Comparison of ENCODE assay signal across 1 cellular context in genomic region chr7:137948845-137949330, GRCh38.
A peak's percentile ranks its signal among the peaks of the same experiment; 100 is the strongest.
TF ChIP-seq lines count a peak whose summit lies in the region.

No MANE protein-coding gene starts in this region.

TF ChIP-seq in HepG2, 621 proteins besides CTCF, POLR2A, EP300 and RAD21 (continued from another document and continues in another):
- TF ChIP-seq CREM (IDR thresholded peaks at IDR 0.05) = peak; percentile 82
- TF ChIP-seq CREM (CRISPR knock-in tag; IDR thresholded peaks at IDR 0.05) = no peak
- no peak for TF ChIP-seq NBN (conservative IDR thresholded peaks at IDR 0.05)
- peak; percentile 58; the same call in 1 of the 2 replicates for TF ChIP-seq ZMYM3 (CRISPR knock-in tag; IDR thresholded peaks at IDR 0.05)
- TF ChIP-seq ZNF549 (CRISPR knock-in tag; IDR thresholded peaks at IDR 0.05) = no peak
- TF ChIP-seq, protein P1, sequence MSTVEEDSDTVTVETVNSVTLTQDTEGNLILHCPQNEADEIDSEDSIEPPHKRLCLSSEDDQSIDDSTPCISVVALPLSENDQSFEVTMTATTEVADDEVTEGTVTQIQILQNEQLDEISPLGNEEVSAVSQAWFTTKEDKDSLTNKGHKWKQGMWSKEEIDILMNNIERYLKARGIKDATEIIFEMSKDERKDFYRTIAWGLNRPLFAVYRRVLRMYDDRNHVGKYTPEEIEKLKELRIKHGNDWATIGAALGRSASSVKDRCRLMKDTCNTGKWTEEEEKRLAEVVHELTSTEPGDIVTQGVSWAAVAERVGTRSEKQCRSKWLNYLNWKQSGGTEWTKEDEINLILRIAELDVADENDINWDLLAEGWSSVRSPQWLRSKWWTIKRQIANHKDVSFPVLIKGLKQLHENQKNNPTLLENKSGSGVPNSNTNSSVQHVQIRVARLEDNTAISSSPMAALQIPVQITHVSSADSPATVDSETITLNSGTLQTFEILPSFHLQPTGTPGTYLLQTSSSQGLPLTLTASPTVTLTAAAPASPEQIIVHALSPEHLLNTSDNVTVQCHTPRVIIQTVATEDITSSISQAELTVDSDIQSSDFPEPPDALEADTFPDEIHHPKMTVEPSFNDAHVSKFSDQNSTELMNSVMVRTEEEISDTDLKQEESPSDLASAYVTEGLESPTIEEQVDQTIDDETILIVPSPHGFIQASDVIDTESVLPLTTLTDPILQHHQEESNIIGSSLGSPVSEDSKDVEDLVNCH (CRISPR knock-in tag; IDR thresholded peaks at IDR 0.05) = no peak
- no peak for TF ChIP-seq CAMTA2 (CRISPR knock-in tag; IDR thresholded peaks at IDR 0.05; ENCODE audit: borderline replicate concordance)
- no peak; the same call in 1 of the 2 replicates for TF ChIP-seq EHMT2 (IDR thresholded peaks at IDR 0.05; ENCODE audit: borderline replicate concordance, low read depth, low read length)
- no peak for TF ChIP-seq ZNF512 (CRISPR knock-in tag; IDR thresholded peaks at IDR 0.05)
- no peak for TF ChIP-seq TOPORS (CRISPR knock-in tag; IDR thresholded peaks at IDR 0.05)
- TF ChIP-seq ZNF572 (CRISPR knock-in tag; IDR thresholded peaks at IDR 0.05) = no peak
- TF ChIP-seq ZNF850 (CRISPR knock-in tag; conservative IDR thresholded peaks at IDR 0.05) = no peak
- no peak for TF ChIP-seq SUZ12 (IDR thresholded peaks at IDR 0.05; ENCODE audit: low read depth, low read length)
- no peak for TF ChIP-seq RFXANK (CRISPR knock-in tag; IDR thresholded peaks at IDR 0.05)
- no peak for TF ChIP-seq UBTF (CRISPR knock-in tag; IDR thresholded peaks at IDR 0.05)
- TF ChIP-seq, protein P2, sequence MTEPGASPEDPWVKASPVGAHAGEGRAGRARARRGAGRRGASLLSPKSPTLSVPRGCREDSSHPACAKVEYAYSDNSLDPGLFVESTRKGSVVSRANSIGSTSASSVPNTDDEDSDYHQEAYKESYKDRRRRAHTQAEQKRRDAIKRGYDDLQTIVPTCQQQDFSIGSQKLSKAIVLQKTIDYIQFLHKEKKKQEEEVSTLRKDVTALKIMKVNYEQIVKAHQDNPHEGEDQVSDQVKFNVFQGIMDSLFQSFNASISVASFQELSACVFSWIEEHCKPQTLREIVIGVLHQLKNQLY (CRISPR knock-in tag; IDR thresholded peaks at IDR 0.05) = peak; percentile 64; the same call in 1 of the 2 replicates
- TF ChIP-seq MED13 (CRISPR knock-in tag; IDR thresholded peaks at IDR 0.05) = peak; percentile 66; the same call in 1 of the 2 replicates
- TF ChIP-seq ZBTB3 (CRISPR knock-in tag; IDR thresholded peaks at IDR 0.05; ENCODE audit: borderline replicate concordance, low read depth) = no peak
- TF ChIP-seq HINFP (CRISPR knock-in tag; IDR thresholded peaks at IDR 0.05; ENCODE audit: low read depth) = no peak
- no peak for TF ChIP-seq ZNF431 (CRISPR knock-in tag; IDR thresholded peaks at IDR 0.05; ENCODE audit: borderline replicate concordance, low read depth)
- TF ChIP-seq, protein P3, sequence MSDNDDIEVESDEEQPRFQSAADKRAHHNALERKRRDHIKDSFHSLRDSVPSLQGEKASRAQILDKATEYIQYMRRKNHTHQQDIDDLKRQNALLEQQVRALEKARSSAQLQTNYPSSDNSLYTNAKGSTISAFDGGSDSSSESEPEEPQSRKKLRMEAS (IDR thresholded peaks at IDR 0.05) = peak; percentile 45
- TF ChIP-seq HNF1A (IDR thresholded peaks at IDR 0.05; ENCODE audit: low read depth) = peak; percentile 69
- TF ChIP-seq HNF1A (CRISPR knock-in tag; IDR thresholded peaks at IDR 0.05; ENCODE audit: borderline replicate concordance) = peak; percentile 50; the same call in 1 of the 2 replicates
- no peak for TF ChIP-seq ZNF543 (CRISPR knock-in tag; IDR thresholded peaks at IDR 0.05)
- TF ChIP-seq PCBP2 (optimal IDR thresholded peaks at IDR 0.05; ENCODE audit: low read depth, low read length, poor library complexity, severe bottlenecking) = no peak
- TF ChIP-seq ZBTB1 (CRISPR knock-in tag; IDR thresholded peaks at IDR 0.05; ENCODE audit: borderline replicate concordance) = no peak
- no peak for TF ChIP-seq ZNF12 (CRISPR knock-in tag; IDR thresholded peaks at IDR 0.05)
- TF ChIP-seq NFYB (CRISPR knock-in tag; IDR thresholded peaks at IDR 0.05) = no peak
- no peak for TF ChIP-seq ZNF782 (CRISPR knock-in tag; IDR thresholded peaks at IDR 0.05; ENCODE audit: borderline replicate concordance)
- peak; percentile 75; the same call in 1 of the 2 replicates for TF ChIP-seq MIXL1 (CRISPR knock-in tag; IDR thresholded peaks at IDR 0.05)
- TF ChIP-seq, protein P4, sequence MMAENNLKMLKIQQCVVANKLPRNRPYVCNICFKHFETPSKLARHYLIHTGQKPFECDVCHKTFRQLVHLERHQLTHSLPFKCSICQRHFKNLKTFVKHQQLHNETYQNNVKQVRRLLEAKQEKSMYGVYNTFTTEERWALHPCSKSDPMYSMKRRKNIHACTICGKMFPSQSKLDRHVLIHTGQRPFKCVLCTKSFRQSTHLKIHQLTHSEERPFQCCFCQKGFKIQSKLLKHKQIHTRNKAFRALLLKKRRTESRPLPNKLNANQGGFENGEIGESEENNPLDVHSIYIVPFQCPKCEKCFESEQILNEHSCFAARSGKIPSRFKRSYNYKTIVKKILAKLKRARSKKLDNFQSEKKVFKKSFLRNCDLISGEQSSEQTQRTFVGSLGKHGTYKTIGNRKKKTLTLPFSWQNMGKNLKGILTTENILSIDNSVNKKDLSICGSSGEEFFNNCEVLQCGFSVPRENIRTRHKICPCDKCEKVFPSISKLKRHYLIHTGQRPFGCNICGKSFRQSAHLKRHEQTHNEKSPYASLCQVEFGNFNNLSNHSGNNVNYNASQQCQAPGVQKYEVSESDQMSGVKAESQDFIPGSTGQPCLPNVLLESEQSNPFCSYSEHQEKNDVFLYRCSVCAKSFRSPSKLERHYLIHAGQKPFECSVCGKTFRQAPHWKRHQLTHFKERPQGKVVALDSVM (CRISPR knock-in tag; IDR thresholded peaks at IDR 0.05) = no peak
- TF ChIP-seq NFYC (CRISPR knock-in tag; IDR thresholded peaks at IDR 0.05) = no peak
- no peak for TF ChIP-seq SP140L (CRISPR knock-in tag; IDR thresholded peaks at IDR 0.05; ENCODE audit: borderline replicate concordance)
- TF ChIP-seq BCL6 (CRISPR knock-in tag; IDR thresholded peaks at IDR 0.05) = peak; percentile 85
- TF ChIP-seq TMF1 (CRISPR knock-in tag; IDR thresholded peaks at IDR 0.05; ENCODE audit: low read depth) = no peak
- TF ChIP-seq AGO1 (IDR thresholded peaks at IDR 0.05; ENCODE audit: low read depth, low read length, poor library complexity, severe bottlenecking) = no peak
- TF ChIP-seq, protein P5, sequence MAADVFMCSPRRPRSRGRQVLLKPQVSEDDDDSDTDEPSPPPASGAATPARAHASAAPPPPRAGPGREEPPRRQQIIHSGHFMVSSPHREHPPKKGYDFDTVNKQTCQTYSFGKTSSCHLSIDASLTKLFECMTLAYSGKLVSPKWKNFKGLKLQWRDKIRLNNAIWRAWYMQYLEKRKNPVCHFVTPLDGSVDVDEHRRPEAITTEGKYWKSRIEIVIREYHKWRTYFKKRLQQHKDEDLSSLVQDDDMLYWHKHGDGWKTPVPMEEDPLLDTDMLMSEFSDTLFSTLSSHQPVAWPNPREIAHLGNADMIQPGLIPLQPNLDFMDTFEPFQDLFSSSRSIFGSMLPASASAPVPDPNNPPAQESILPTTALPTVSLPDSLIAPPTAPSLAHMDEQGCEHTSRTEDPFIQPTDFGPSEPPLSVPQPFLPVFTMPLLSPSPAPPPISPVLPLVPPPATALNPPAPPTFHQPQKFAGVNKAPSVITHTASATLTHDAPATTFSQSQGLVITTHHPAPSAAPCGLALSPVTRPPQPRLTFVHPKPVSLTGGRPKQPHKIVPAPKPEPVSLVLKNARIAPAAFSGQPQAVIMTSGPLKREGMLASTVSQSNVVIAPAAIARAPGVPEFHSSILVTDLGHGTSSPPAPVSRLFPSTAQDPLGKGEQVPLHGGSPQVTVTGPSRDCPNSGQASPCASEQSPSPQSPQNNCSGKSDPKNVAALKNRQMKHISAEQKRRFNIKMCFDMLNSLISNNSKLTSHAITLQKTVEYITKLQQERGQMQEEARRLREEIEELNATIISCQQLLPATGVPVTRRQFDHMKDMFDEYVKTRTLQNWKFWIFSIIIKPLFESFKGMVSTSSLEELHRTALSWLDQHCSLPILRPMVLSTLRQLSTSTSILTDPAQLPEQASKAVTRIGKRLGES (CRISPR knock-in tag; IDR thresholded peaks at IDR 0.05; ENCODE audit: borderline replicate concordance) = no peak
- TF ChIP-seq ZNF772 (CRISPR knock-in tag; IDR thresholded peaks at IDR 0.05) = no peak
- TF ChIP-seq ZNF33B (CRISPR knock-in tag; IDR thresholded peaks at IDR 0.05) = 0 out of 2 replicates have a peak, but pooled peaks have one; percentile 27
- no peak for TF ChIP-seq ZNF747 (CRISPR knock-in tag; IDR thresholded peaks at IDR 0.05; ENCODE audit: borderline replicate concordance)
- no peak for TF ChIP-seq MTF2 (CRISPR knock-in tag; IDR thresholded peaks at IDR 0.05; ENCODE audit: borderline replicate concordance)
- peak; percentile 90; the same call in 1 of the 2 replicates for TF ChIP-seq GATA4 (IDR thresholded peaks at IDR 0.05; ENCODE audit: borderline replicate concordance, low read depth)
- no peak for TF ChIP-seq MLLT10 (CRISPR knock-in tag; IDR thresholded peaks at IDR 0.05)
- TF ChIP-seq, protein P6, sequence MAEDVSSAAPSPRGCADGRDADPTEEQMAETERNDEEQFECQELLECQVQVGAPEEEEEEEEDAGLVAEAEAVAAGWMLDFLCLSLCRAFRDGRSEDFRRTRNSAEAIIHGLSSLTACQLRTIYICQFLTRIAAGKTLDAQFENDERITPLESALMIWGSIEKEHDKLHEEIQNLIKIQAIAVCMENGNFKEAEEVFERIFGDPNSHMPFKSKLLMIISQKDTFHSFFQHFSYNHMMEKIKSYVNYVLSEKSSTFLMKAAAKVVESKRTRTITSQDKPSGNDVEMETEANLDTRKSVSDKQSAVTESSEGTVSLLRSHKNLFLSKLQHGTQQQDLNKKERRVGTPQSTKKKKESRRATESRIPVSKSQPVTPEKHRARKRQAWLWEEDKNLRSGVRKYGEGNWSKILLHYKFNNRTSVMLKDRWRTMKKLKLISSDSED (CRISPR knock-in tag; IDR thresholded peaks at IDR 0.05) = no peak
- no peak for TF ChIP-seq CREB1 (IDR thresholded peaks at IDR 0.05)
- TF ChIP-seq CREB1 (CRISPR knock-in tag; IDR thresholded peaks at IDR 0.05) = no peak
- no peak for TF ChIP-seq MAZ (IDR thresholded peaks at IDR 0.05; ENCODE audit: borderline replicate concordance, low read depth, low read length)
- no peak for TF ChIP-seq MAZ (CRISPR knock-in tag; IDR thresholded peaks at IDR 0.05; ENCODE audit: low read depth)
- TF ChIP-seq ZNF430 (CRISPR knock-in tag; IDR thresholded peaks at IDR 0.05) = no peak
